1 cellular context compared by ENCODE assay signal in the genomic region with DNA sequence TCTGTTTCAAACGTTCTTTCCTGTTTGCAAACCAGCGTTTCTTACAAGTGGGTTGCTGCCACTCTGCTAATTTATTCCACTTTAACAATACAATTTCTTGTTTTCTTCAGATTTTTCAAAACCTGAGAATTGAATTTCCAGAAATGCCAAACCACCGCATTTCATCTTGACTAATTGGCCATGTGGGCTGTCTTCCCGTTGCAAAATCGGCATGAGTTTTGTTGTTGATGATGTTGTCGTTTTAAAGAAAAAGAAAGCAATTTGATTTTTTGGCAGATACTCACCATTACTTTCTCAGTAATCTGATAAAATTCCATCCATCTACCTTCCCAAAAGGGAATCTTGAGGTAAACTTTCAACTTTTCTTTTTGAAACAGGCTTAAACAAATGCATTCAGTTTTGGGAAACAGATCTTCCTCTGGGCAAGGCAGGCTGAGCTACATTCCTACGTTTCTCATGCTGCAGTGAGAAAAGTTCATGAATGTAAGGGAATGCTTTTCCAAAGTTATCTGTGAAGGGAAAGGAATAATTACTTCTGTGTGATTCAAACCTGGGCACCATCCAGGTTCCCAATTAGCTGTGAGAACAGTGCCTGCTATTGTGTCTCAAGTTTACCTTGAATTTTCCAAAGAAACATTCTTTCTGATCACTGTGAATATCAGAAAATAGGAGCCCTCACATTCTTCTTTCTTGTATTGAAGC.
TF ChIP-seq lines count a peak whose summit lies in the region.

No MANE protein-coding gene starts in this region.

TF ChIP-seq in GM23338, 12 proteins besides CTCF, POLR2A, EP300 and RAD21 (continued from another document):
- TF ChIP-seq CREB1 (CRISPR knock-in tag; IDR thresholded peaks at IDR 0.05; ENCODE audit: low read depth) (no peak), POLR2AphosphoS5 (IDR thresholded peaks at IDR 0.05; ENCODE audit: low read depth) (no peak), EZH2 (IDR thresholded peaks at IDR 0.05; ENCODE audit: low read depth, unreplicated experiment) (no peak), ZNF462 (CRISPR knock-in tag; IDR thresholded peaks at IDR 0.05) (no peak), ZNF114 (CRISPR knock-in tag; IDR thresholded peaks at IDR 0.05) (no peak)
